8 cellular contexts compared by ENCODE assay signal in genomic region chr13:49530452-49530851, GRCh38. TPM values are rescaled to one million over a fixed set of nuclear protein-coding genes. Genes with fewer than 3 reads are reported as not detected.
DNase-seq lines count a peak whose midpoint lies in the region; ATAC-seq and TF ChIP-seq lines count a peak whose summit lies in the region.

No MANE protein-coding gene starts in this region.

- no peaks in the 10 kb centered on the region for H3K79me2 ChIP-seq in GM23248 (ENCODE audit: insufficient read depth)

- no peak overlapping the region for H3K4me2 ChIP-seq in GM23248 (ENCODE audit: unreplicated experiment)

- no peaks in the 10 kb centered on the region for H3F3A ChIP-seq in GM23248 (ENCODE audit: insufficient read depth)

- H3K4me1 Mint-ChIP-seq in CD14-positive monocyte, result peaks cover 18% of the 10 kb centered on the region
- peaks cover 5% of the 10 kb centered on the region for H3K4me1 Mint-ChIP-seq in central memory CD8-positive, alpha-beta T cell

- no peak overlapping the region for H3K4me3 ChIP-seq in GM23248

- H3K27ac Mint-ChIP-seq in CD14-positive monocyte, result peak overlapping the region; percentile 43 to 90 (median 85)
- peak overlapping the region; percentile 70 for H3K27ac Mint-ChIP-seq in central memory CD8-positive, alpha-beta T cell (ENCODE audit: low read depth)

- H3K36me3 ChIP-seq in GM23248 (ENCODE audit: low read depth), result peaks cover 8% of the 10 kb centered on the region

- H2AFZ ChIP-seq in GM23248, result no peak overlapping the region

- H3K9me3 Mint-ChIP-seq in CD14-positive monocyte, result peaks cover 0 to 3% (median 0%) of the 10 kb centered on the region in 7 donors
- no peaks in the 10 kb centered on the region for H3K9me3 Mint-ChIP-seq in central memory CD8-positive, alpha-beta T cell

- H3K27ac ChIP-seq in GM23248, result no peak overlapping the region

- no peak for TF ChIP-seq CTCF in CD14-positive monocyte (IDR thresholded peaks at IDR 0.05)

- H3K9ac ChIP-seq in GM23248, result no peak overlapping the region

- in situ Hi-C loops in GM23248 (cut with MboI), result no loop called here

- H3K36me3 Mint-ChIP-seq in CD14-positive monocyte, result peaks cover 46 to 65% of the 10 kb centered on the region in 2 donors
- H3K36me3 Mint-ChIP-seq in central memory CD8-positive, alpha-beta T cell (ENCODE audit: insufficient read depth), result peaks cover 32% of the 10 kb centered on the region

- DNase-seq in CD14-positive monocyte (ENCODE audit: low spot score), result no peak
- no peak for DNase-seq in central memory CD8-positive, alpha-beta T cell (ENCODE audit: low spot score in 2 of 2)
- no peak for DNase-seq in GM23248
- DNase-seq in SW480 (ENCODE audit: low spot score), result no peak

- H4K20me1 ChIP-seq in GM23248 (ENCODE audit: insufficient read depth), result no peaks in the 10 kb centered on the region

- 92 to 95% methylated on average over 7 of the region's 7 CpGs for WGBS in GM23248 (ENCODE audit: low coverage in 1 of 2, low lambda C conversion rate in 2 of 2, missing lambda C conversion rate in 2 of 2), 2 experiments

- peak overlapping the region in 1 of 2 donors; percentile 71 for H3K4me3 Mint-ChIP-seq in CD14-positive monocyte
- H3K4me3 Mint-ChIP-seq in central memory CD8-positive, alpha-beta T cell, result no peak overlapping the region

- intact Hi-C loops in CD14-positive monocyte (cut with micrococcal nuclease), result no loop called here

- no peaks in the 10 kb centered on the region for H3K4me1 ChIP-seq in GM23248 (ENCODE audit: insufficient read depth)

- ATAC-seq in GM19043 (IDR thresholded peaks at IDR 0.05; ENCODE audit: low read depth, unreplicated experiment) (peak; percentile 70), HG03354 (IDR thresholded peaks at IDR 0.05; ENCODE audit: poor library complexity, severe bottlenecking, unreplicated experiment) (peak; percentile 81), HG03039 (IDR thresholded peaks at IDR 0.05; ENCODE audit: unreplicated experiment) (no peak), GM21717 (IDR thresholded peaks at IDR 0.05; ENCODE audit: unreplicated experiment) (no peak)
- ATAC-seq in central memory CD8-positive, alpha-beta T cell (replicated peaks; ENCODE audit: extremely low read depth, poor library complexity, severe bottlenecking), result no peak

- no peaks in the 10 kb centered on the region for H3K27me3 ChIP-seq in GM23248 (replicated peaks; ENCODE audit: insufficient read depth)

- no peaks in the 10 kb centered on the region for H3K9me3 ChIP-seq in GM23248 (ENCODE audit: low read depth)

- no peaks in the 10 kb centered on the region for H3K9me2 ChIP-seq in GM23248 (ENCODE audit: insufficient read depth)

- H3K27me3 Mint-ChIP-seq in CD14-positive monocyte (ENCODE audit: low read depth in 3 of 3), result no peaks in the 10 kb centered on the region
- no peaks in the 10 kb centered on the region for H3K27me3 Mint-ChIP-seq in central memory CD8-positive, alpha-beta T cell

RNA-seq across cellular contexts. Expression of gene PHF11, which starts 34.7 kb away (rescaled TPM):
- 10 to 100 TPM; 63.4 to 68.8 TPM for polyA plus RNA-seq in CD14-positive monocyte
- total RNA-seq in GM23248 (2014; rRNA removed; shearing (Covaris generic)), result 13.4 and 16.9 TPM in 2 replicates
- polyA plus RNA-seq in GM23248 (2016; fragmentation: Nextera tagmentation; extraction: Ambion mirVana), result 29.3 and 29.6 TPM in 2 replicates

RNA-seq across cellular contexts. Expression of gene RCBTB1, which starts 54.9 kb away (rescaled TPM):
- polyA plus RNA-seq in CD14-positive monocyte (10 to 100 TPM in 1 of 2 donors, 1 to 10 TPM in 1; 9.8 to 13.2 TPM), GM23248 (2016; fragmentation: Nextera tagmentation; extraction: Ambion mirVana) (9.4 and 9.9 TPM in 2 replicates)
- 9.5 and 14.5 TPM in 2 replicates for total RNA-seq in GM23248 (2014; rRNA removed; shearing (Covaris generic))

Comparison
In these comparisons a context has a peak if more than half of its experiments do, and no peak if none do; other contexts are left out.
1. ATAC-seq: peak in GM19043 (single experiment) and HG03354 (single experiment); none in central memory CD8-positive, alpha-beta T cell (single experiment), HG03039 (single experiment) and GM21717 (single experiment).